1 cellular context compared by ENCODE assay signal in genomic region chr2:219912530-219912929, GRCh38.
TF ChIP-seq lines count a peak whose summit lies in the region.

No MANE protein-coding gene starts in this region.

TF ChIP-seq in GM23338, 12 proteins besides CTCF, POLR2A, EP300 and RAD21 (continued from another document):
- TF ChIP-seq REST (IDR thresholded peaks at IDR 0.05; ENCODE audit: unreplicated experiment) (no peak), JUNB (IDR thresholded peaks at IDR 0.05; ENCODE audit: unreplicated experiment) (no peak), ZNF462 (CRISPR knock-in tag; IDR thresholded peaks at IDR 0.05) (no peak)
